ENCODE assay signal across 15 cellular contexts in genomic region chr14:89215166-89215940, GRCh38.
DNase-seq lines count a peak whose midpoint lies in the region; ATAC-seq, FAIRE-seq and TF ChIP-seq lines count a peak whose summit lies in the region.
"Had no signal": no experiment of that assay in that cellular context is flagged by ENCODE, and none has a peak within 500 bp of the region (broad histone marks: within the 10 kb centered on the region; RNA-seq: fewer than 3 reads in every experiment).

No MANE protein-coding gene starts in this region.

- no peak for ATAC-seq in heart left ventricle
- no peak for ATAC-seq in pancreas
- ATAC-seq in activated naive CD4-positive, alpha-beta T cell treated with anti-CD3 and anti-CD28 coated beads, Interleukin-2, amount 50 U/mL, for 72 hours: no peak
- ATAC-seq: T-cell had no signal

- H3K27me3 ChIP-seq in left ventricle myocardium inferior (ENCODE audit: low read depth) (no peaks in the 10 kb centered on the region), heart left ventricle (no peaks in the 10 kb centered on the region), esophagus squamous epithelium (no peaks in the 10 kb centered on the region), pancreas (no peaks in the 10 kb centered on the region), vagina (no peaks in the 10 kb centered on the region)

- peaks cover 8% of the 10 kb centered on the region for H3K36me3 ChIP-seq in left ventricle myocardium inferior
- H3K36me3 ChIP-seq in heart left ventricle: peaks cover 0 to 11% (median 3%) of the 10 kb centered on the region in 9 donors
- peaks cover 0 to 14% (median 0%) of the 10 kb centered on the region in 3 donors for H3K36me3 ChIP-seq in esophagus squamous epithelium
- H3K36me3 ChIP-seq in pancreas: no peaks in the 10 kb centered on the region
- H3K36me3 ChIP-seq in vagina: no peaks in the 10 kb centered on the region

- H3K4me1 ChIP-seq in left ventricle myocardium inferior (peaks cover 66% of the 10 kb centered on the region), heart left ventricle (peaks cover 0 to 54% (median 23%) of the 10 kb centered on the region in 12 donors), esophagus squamous epithelium (peaks cover 7 to 67% (median 11%) of the 10 kb centered on the region in 3 donors), pancreas (peaks cover 9 to 15% (median 15%) of the 10 kb centered on the region in 3 donors), vagina (peaks cover 61% of the 10 kb centered on the region)

- FAIRE-seq in pancreas (lab: Jason Lieb, UNC): peak; percentile 56
- FAIRE-seq: A549 had no signal

- 63 to 76% (median 68%) methylated on average over 7 of the region's 7 CpGs for WGBS in heart left ventricle, 4 donors
- 55 to 70% methylated on average over 7 of the region's 7 CpGs for WGBS in esophagus squamous epithelium, 2 donors
- WGBS in pancreas, 2 donors: 90 to 92% methylated on average over 7 of the region's 7 CpGs

- H3K4me3 ChIP-seq in left ventricle myocardium inferior: no peak overlapping the region
- H3K4me3 ChIP-seq in heart left ventricle: no peak overlapping the region
- no peak overlapping the region for H3K4me3 ChIP-seq in esophagus squamous epithelium
- no peak overlapping the region for H3K4me3 ChIP-seq in pancreas
- H3K4me3 ChIP-seq in vagina: no peak overlapping the region
- H3K4me3 ChIP-seq: A549, GM23248, mucosa of descending colon had no signal

- no peak overlapping the region for H3K27ac Mint-ChIP-seq in activated naive CD4-positive, alpha-beta T cell treated with anti-CD3 and anti-CD28 coated beads, Interleukin-2, amount 50 U/mL, for 72 hours
- H3K27ac Mint-ChIP-seq: T-cell had no signal

- intact Hi-C loops in left ventricle myocardium inferior (cut with micrococcal nuclease): no loop called here
- intact Hi-C loops in heart left ventricle (cut with DNase I): loop anchor here in 3 of 10 donors (2.0 to 10.0 kb wide), 3 partner anchors 89 to 279 kb away; partner anchors contain the start of gene FOXN3 (in 1 of the 3)
- intact Hi-C loops in esophagus squamous epithelium (cut with DNase I): no loop called here
- intact Hi-C loops in pancreas (cut with DNase I): no loop called here
- intact Hi-C loops in vagina (cut with DNase I): no loop called here

- no peak for TF ChIP-seq POLR2A in heart left ventricle (IDR thresholded peaks at IDR 0.05)
- TF ChIP-seq POLR2A in esophagus squamous epithelium (IDR thresholded peaks at IDR 0.05): no peak
- no peak for TF ChIP-seq POLR2A in vagina (IDR thresholded peaks at IDR 0.05)

- H3K27ac ChIP-seq in left ventricle myocardium inferior (replicated peaks) (peak overlapping the region; percentile 59), heart left ventricle (peak overlapping the region in 3 of 12 donors; percentile 0 to 61 (median 1)), esophagus squamous epithelium (peak overlapping the region in 3 of 4 donors; percentile 73 to 91 (median 88)), pancreas (peak overlapping the region in 1 of 4 donors; percentile 66), vagina (peak overlapping the region; percentile 13)
- H3K27ac ChIP-seq: GM23248 had no signal

- TF ChIP-seq CTCF in left ventricle myocardium inferior (IDR thresholded peaks at IDR 0.05; ENCODE audit: borderline replicate concordance) (no peak), heart left ventricle (IDR thresholded peaks at IDR 0.05) (no peak), esophagus squamous epithelium (IDR thresholded peaks at IDR 0.05) (no peak), pancreas (IDR thresholded peaks at IDR 0.05) (no peak), vagina (IDR thresholded peaks at IDR 0.05) (no peak)

- H3K36me3 Mint-ChIP-seq in activated naive CD4-positive, alpha-beta T cell treated with anti-CD3 and anti-CD28 coated beads, Interleukin-2, amount 50 U/mL, for 72 hours: peaks cover 3 to 21% of the 10 kb centered on the region in 2 donors

- peaks cover 0 to 4% of the 10 kb centered on the region in 2 donors for H3K9me3 Mint-ChIP-seq in activated naive CD4-positive, alpha-beta T cell treated with anti-CD3 and anti-CD28 coated beads, Interleukin-2, amount 50 U/mL, for 72 hours
- H3K9me3 Mint-ChIP-seq: CD4-positive, CD25-positive, alpha-beta regulatory T cell; T-cell had no signal

- no peak for DNase-seq in left ventricle myocardium inferior
- DNase-seq in heart left ventricle: no peak
- no peak for DNase-seq in esophagus squamous epithelium (lab: John Stamatoyannopoulos, UW)
- DNase-seq in pancreas: no peak
- no peak for DNase-seq in vagina (ENCODE audit: extremely low spot score in 2 of 2)
- DNase-seq in G401 (ENCODE audit: low spot score): no peak
- DNase-seq in NCI-H748 treated with DMSO at 0.1 percent for 48 hours (lab: John Stamatoyannopoulos, UW): no peak
- DNase-seq in activated naive CD4-positive, alpha-beta T cell treated with anti-CD3 and anti-CD28 coated beads, Interleukin-2, amount 50 U/mL, for 72 hours (ENCODE audit: low spot score in 2 of 2): no peak
- DNase-seq: activated CD4-positive, alpha-beta T cell treated with anti-CD3 and anti-CD28 coated beads, Interleukin-2, amount 50 U/mL, for 1 hour; CD4-positive, CD25-positive, alpha-beta regulatory T cell; GM23248; mucosa of descending colon; NCI-H345; T-cell had no signal

- in situ Hi-C loops in G401 (cut with HindIII; ENCODE audit: low sequenced_read_pairs): no loop called here

- H3K9me3 ChIP-seq in left ventricle myocardium inferior (replicated peaks) (no peaks in the 10 kb centered on the region), heart left ventricle (no peaks in the 10 kb centered on the region), esophagus squamous epithelium (no peaks in the 10 kb centered on the region), pancreas (no peaks in the 10 kb centered on the region), vagina (no peaks in the 10 kb centered on the region)
- H3K9me3 ChIP-seq: A549, mucosa of descending colon had no signal
